Comparison of ENCODE assay signal across 13 cellular contexts in genomic region chr1:207813946-207814345, GRCh38.
A peak's percentile ranks its signal among the peaks of the same experiment; 100 is the strongest.
DNase-seq lines count a peak whose midpoint lies in the region; ATAC-seq and TF ChIP-seq lines count a peak whose summit lies in the region.
"Had no signal": no experiment of that assay in that cellular context is flagged by ENCODE, and none has a peak within 500 bp of the region (broad histone marks: within the 10 kb centered on the region; RNA-seq: fewer than 3 reads in every experiment).

No MANE protein-coding gene starts in this region.

- POLR2A ChIA-PET in CD8-positive, alpha-beta memory T cell (lab: Charles Lee), result no interaction called here

- no peaks in the 10 kb centered on the region for H3K9me3 ChIP-seq in CD8-positive, alpha-beta memory T cell (ENCODE audit: low read length)
- H3K9me3 ChIP-seq in esophagus squamous epithelium, result no peaks in the 10 kb centered on the region
- no peaks in the 10 kb centered on the region for H3K9me3 ChIP-seq in spleen

- H3K27ac ChIP-seq in CD8-positive, alpha-beta memory T cell (ENCODE audit: low read depth, low read length), result peak overlapping the region; percentile 8
- H3K27ac ChIP-seq in esophagus squamous epithelium (peak overlapping the region in 3 of 4 donors; percentile 64 to 90 (median 72)), spleen (peak overlapping the region in 7 of 8 donors; percentile 15 to 82 (median 49))

- peak overlapping the region in 6 of 7 donors; percentile 47 to 90 (median 69) for H3K27ac Mint-ChIP-seq in CD14-positive monocyte
- H3K27ac Mint-ChIP-seq in CD8-positive, alpha-beta memory T cell, result peak overlapping the region in 4 of 8 donors; percentile 35 to 74 (median 54)

- H3K4me3 Mint-ChIP-seq in CD14-positive monocyte, result no peak overlapping the region
- no peak overlapping the region for H3K4me3 Mint-ChIP-seq in CD8-positive, alpha-beta memory T cell

- DNase-seq in CD14-positive monocyte (ENCODE audit: low spot score) (no peak), esophagus squamous epithelium (lab: John Stamatoyannopoulos, UW) (no peak), spleen (no peak)
- DNase-seq in CD8-positive, alpha-beta memory T cell, result no peak
- DNase-seq: activated CD4-positive, alpha-beta T cell treated with anti-CD3 and anti-CD28 coated beads for 4 hours; activated gamma-delta T cell treated with Interleukin-2 at 50 U/mL for 16 hours; HCEC 1CT; midbrain; NCI-H2029 treated with DMSO at 0.1 percent for 48 hours had no signal

- TF ChIP-seq CTCF in CD14-positive monocyte (IDR thresholded peaks at IDR 0.05) (no peak), esophagus squamous epithelium (IDR thresholded peaks at IDR 0.05) (no peak), spleen (IDR thresholded peaks at IDR 0.05 in 8 of 11, conservative IDR thresholded peaks at IDR 0.05 in 3 of 11) (no peak)

- H3K27me3 ChIP-seq in CD8-positive, alpha-beta memory T cell (ENCODE audit: insufficient read depth, low read length, poor library complexity, severe bottlenecking), result no peaks in the 10 kb centered on the region
- no peaks in the 10 kb centered on the region for H3K27me3 ChIP-seq in esophagus squamous epithelium
- no peaks in the 10 kb centered on the region for H3K27me3 ChIP-seq in spleen (replicated peaks in 1 of 7)

- H3K9me3 Mint-ChIP-seq in CD14-positive monocyte, result peaks cover 0 to 2% (median 0%) of the 10 kb centered on the region in 7 donors
- H3K9me3 Mint-ChIP-seq in CD8-positive, alpha-beta memory T cell, result no peaks in the 10 kb centered on the region

- H3K36me3 ChIP-seq in CD8-positive, alpha-beta memory T cell (ENCODE audit: insufficient read depth, low read length), result peaks cover 74% of the 10 kb centered on the region
- H3K36me3 ChIP-seq in esophagus squamous epithelium, result peaks cover 25 to 100% (median 44%) of the 10 kb centered on the region in 3 donors
- peaks cover 6 to 100% (median 89%) of the 10 kb centered on the region in 6 donors for H3K36me3 ChIP-seq in spleen

- peaks cover 40% of the 10 kb centered on the region for H3K4me1 ChIP-seq in CD8-positive, alpha-beta memory T cell (ENCODE audit: insufficient read depth, low read length)
- H3K4me1 ChIP-seq in esophagus squamous epithelium (peaks cover 45 to 100% (median 83%) of the 10 kb centered on the region in 3 donors), spleen (peaks cover 57 to 98% (median 95%) of the 10 kb centered on the region in 6 donors)

- peaks cover 66% of the 10 kb centered on the region for H3K4me1 Mint-ChIP-seq in CD14-positive monocyte
- H3K4me1 Mint-ChIP-seq in CD8-positive, alpha-beta memory T cell, result peaks cover 35 to 86% (median 49%) of the 10 kb centered on the region in 3 donors

- intact Hi-C loops in CD14-positive monocyte (cut with micrococcal nuclease), result no loop called here
- intact Hi-C loops in esophagus squamous epithelium (cut with DNase I), result no loop called here
- intact Hi-C loops in spleen (cut with DNase I; ENCODE audit: low total_unique reads), result no loop called here

- H3K27me3 Mint-ChIP-seq in CD14-positive monocyte (ENCODE audit: low read depth in 3 of 3), result peaks cover 0 to 2% (median 1%) of the 10 kb centered on the region in 3 donors
- no peaks in the 10 kb centered on the region for H3K27me3 Mint-ChIP-seq in CD8-positive, alpha-beta memory T cell

- WGBS in esophagus squamous epithelium, 2 donors, result 70 to 72% methylated on average over 2 to 3 of the region's 3 CpGs
- WGBS in spleen, 5 donors, result 81 to 85% (median 82%) methylated on average over 3 of the region's 3 CpGs

- ATAC-seq in GM21619 (IDR thresholded peaks at IDR 0.05; ENCODE audit: unreplicated experiment) (no peak), GM18511 (IDR thresholded peaks at IDR 0.05; ENCODE audit: unreplicated experiment) (no peak), HG03280 (IDR thresholded peaks at IDR 0.05; ENCODE audit: unreplicated experiment) (no peak), GM19023 (IDR thresholded peaks at IDR 0.05; ENCODE audit: unreplicated experiment) (no peak)

- H3K36me3 Mint-ChIP-seq in CD14-positive monocyte, result peaks cover 85 to 93% of the 10 kb centered on the region in 2 donors
- peaks cover 6 to 94% (median 14%) of the 10 kb centered on the region in 3 donors for H3K36me3 Mint-ChIP-seq in CD8-positive, alpha-beta memory T cell

- CTCF ChIA-PET in CD8-positive, alpha-beta memory T cell (lab: Charles Lee), result interaction anchor here (0.9 kb wide), 1 partner anchor 10 kb away, joined by 3 read pairs; no protein-coding TSS in a partner anchor

- no peak overlapping the region for H3K4me3 ChIP-seq in CD8-positive, alpha-beta memory T cell (ENCODE audit: low read length)
- H3K4me3 ChIP-seq in esophagus squamous epithelium (peak overlapping the region in 1 of 4 donors; percentile 45), spleen (peak overlapping the region in 1 of 8 donors; percentile 3)

- no peak for TF ChIP-seq POLR2A in esophagus squamous epithelium (IDR thresholded peaks at IDR 0.05)
- TF ChIP-seq POLR2A in spleen (IDR thresholded peaks at IDR 0.05), result no peak

Comparison
In these comparisons a context has a peak if more than half of its experiments do, and no peak if none do; other contexts are left out.
1. H3K27ac ChIP-seq: peak in every context shown above with its lines; median percentile 72 in esophagus squamous epithelium; 49 in spleen; 8 in CD8-positive, alpha-beta memory T cell.